8 cellular contexts compared by ENCODE assay signal in genomic region chr3:196082471-196082971, GRCh38. TPM values are rescaled to one million over a fixed set of nuclear protein-coding genes. Genes with fewer than 3 reads are reported as not detected.
A peak's percentile ranks its signal among the peaks of the same experiment; 100 is the strongest.
DNase-seq lines count a peak whose midpoint lies in the region; ATAC-seq and TF ChIP-seq lines count a peak whose summit lies in the region.

No MANE protein-coding gene starts in this region.

- TF ChIP-seq CTCF in A673 (conservative IDR thresholded peaks at IDR 0.05; ENCODE audit: low read depth, low read length), result no peak

- H3K4me1 ChIP-seq in A673 (ENCODE audit: insufficient read depth, low read length, poor library complexity, severe bottlenecking), result peaks cover 7% of the 10 kb centered on the region

- H3K27me3 ChIP-seq in A673 (replicated peaks; ENCODE audit: insufficient read depth, low read depth, low read length, poor library complexity), result no peaks in the 10 kb centered on the region

- peak overlapping the region; percentile 83 for H3K4me3 ChIP-seq in A673 (ENCODE audit: low read depth, low read length, poor library complexity, severe bottlenecking)

- H3K9me3 Mint-ChIP-seq in activated naive CD4-positive, alpha-beta T cell treated with anti-CD3 and anti-CD28 coated beads, Interleukin-2, amount 50 U/mL, for 72 hours, result no peaks in the 10 kb centered on the region

- CTCF ChIA-PET in A673 (lab: Charles Lee), result no interaction called here

- POLR2A ChIA-PET in A673 (lab: Charles Lee; ENCODE audit: low non-redundant PET), result no interaction called here

- H3K27ac Mint-ChIP-seq in activated naive CD4-positive, alpha-beta T cell treated with anti-CD3 and anti-CD28 coated beads, Interleukin-2, amount 50 U/mL, for 72 hours, result peak overlapping the region; percentile 91 to 98

- H3K36me3 ChIP-seq in A673 (ENCODE audit: insufficient read depth, low read length, poor library complexity, severe bottlenecking), result no peaks in the 10 kb centered on the region

- H3K27ac ChIP-seq in A673 (ENCODE audit: low read depth, low read length, poor library complexity, severe bottlenecking), result peak overlapping the region; percentile 95
- H3K27ac ChIP-seq in temporal lobe (ENCODE audit: low read depth, low read length), result peak overlapping the region; percentile 88

- ATAC-seq in GM21515 (IDR thresholded peaks at IDR 0.05; ENCODE audit: unreplicated experiment), result peak; percentile 2
- ATAC-seq in activated naive CD4-positive, alpha-beta T cell treated with anti-CD3 and anti-CD28 coated beads, Interleukin-2, amount 50 U/mL, for 72 hours, result no peak
- no peak for ATAC-seq in HG02885 (IDR thresholded peaks at IDR 0.05; ENCODE audit: poor library complexity, unreplicated experiment)

- no TSS peak for BruUV-seq in A673 (replicated peaks; lab: Mats Ljungman, UMichigan)

- intact Hi-C loops in A673 (cut with micrococcal nuclease; ENCODE audit: unreplicated experiment), result no loop called here

- DNase-seq in A673 (ENCODE audit: low spot score) (no peak), kidney glomerular epithelial cell (lab: John Stamatoyannopoulos, UW) (peak; percentile 52), G401 (ENCODE audit: low spot score) (no peak), GOT3 (lab: John Stamatoyannopoulos, UW) (no peak)
- no peak for DNase-seq in activated naive CD4-positive, alpha-beta T cell treated with anti-CD3 and anti-CD28 coated beads, Interleukin-2, amount 50 U/mL, for 72 hours (ENCODE audit: low spot score in 2 of 2)

- H3K9me3 ChIP-seq in A673 (ENCODE audit: low read depth, low read length, poor library complexity, severe bottlenecking), result no peaks in the 10 kb centered on the region

- in situ Hi-C loops in G401 (cut with HindIII; ENCODE audit: low sequenced_read_pairs), result no loop called here

- peaks cover 18 to 34% of the 10 kb centered on the region in 2 donors for H3K36me3 Mint-ChIP-seq in activated naive CD4-positive, alpha-beta T cell treated with anti-CD3 and anti-CD28 coated beads, Interleukin-2, amount 50 U/mL, for 72 hours

RNA-seq across cellular contexts. Expression of gene TFRC, which starts 0.6 kb away (rescaled TPM):
- total RNA-seq in A673 (2021) (240 and 336 TPM in 2 replicates), temporal lobe (77.9 TPM)
- total RNA-seq in activated naive CD4-positive, alpha-beta T cell treated with anti-CD3 and anti-CD28 coated beads, Interleukin-2, amount 50 U/mL, for 72 hours, result 100 to 1,000 TPM; 396 to 546 TPM
- total RNA-seq in G401 (2014; rRNA removed; shearing (Covaris generic)), result 89.1 and 129 TPM in 2 replicates
